Comparison of ENCODE assay signal across 1 cellular context in genomic region chr16:85504242-85504641, GRCh38.
TF ChIP-seq lines count a peak whose summit lies in the region.

No MANE protein-coding gene starts in this region.

TF ChIP-seq in H1, 55 proteins besides CTCF, POLR2A, EP300 and RAD21:
- TF ChIP-seq SP2 (IDR thresholded peaks at IDR 0.05; ENCODE audit: low read length) (no peak), KDM4A (IDR thresholded peaks at IDR 0.05; ENCODE audit: low read depth, low read length, severe bottlenecking) (no peak), CHD7 (IDR thresholded peaks at IDR 0.05; ENCODE audit: insufficient replicate concordance, low read length) (no peak), CEBPB (IDR thresholded peaks at IDR 0.05; ENCODE audit: low read depth, low read length) (no peak), CREB1 (IDR thresholded peaks at IDR 0.05) (no peak), TEAD4 (IDR thresholded peaks at IDR 0.05; ENCODE audit: low read depth, low read length) (no peak), TBP (IDR thresholded peaks at IDR 0.05; ENCODE audit: low read depth, low read length) (no peak), BACH1 (IDR thresholded peaks at IDR 0.05; ENCODE audit: low read length) (no peak), E2F6 (IDR thresholded peaks at IDR 0.05) (no peak), CBX8 (IDR thresholded peaks at IDR 0.05; ENCODE audit: borderline replicate concordance, low read depth, low read length) (no peak), CTBP2 (IDR thresholded peaks at IDR 0.05; ENCODE audit: borderline replicate concordance, insufficient read depth, insufficient read length, low read length) (no peak), JUND (IDR thresholded peaks at IDR 0.05; ENCODE audit: low read length) (no peak)
